ENCODE assay signal across 14 cellular contexts in the genomic region with DNA sequence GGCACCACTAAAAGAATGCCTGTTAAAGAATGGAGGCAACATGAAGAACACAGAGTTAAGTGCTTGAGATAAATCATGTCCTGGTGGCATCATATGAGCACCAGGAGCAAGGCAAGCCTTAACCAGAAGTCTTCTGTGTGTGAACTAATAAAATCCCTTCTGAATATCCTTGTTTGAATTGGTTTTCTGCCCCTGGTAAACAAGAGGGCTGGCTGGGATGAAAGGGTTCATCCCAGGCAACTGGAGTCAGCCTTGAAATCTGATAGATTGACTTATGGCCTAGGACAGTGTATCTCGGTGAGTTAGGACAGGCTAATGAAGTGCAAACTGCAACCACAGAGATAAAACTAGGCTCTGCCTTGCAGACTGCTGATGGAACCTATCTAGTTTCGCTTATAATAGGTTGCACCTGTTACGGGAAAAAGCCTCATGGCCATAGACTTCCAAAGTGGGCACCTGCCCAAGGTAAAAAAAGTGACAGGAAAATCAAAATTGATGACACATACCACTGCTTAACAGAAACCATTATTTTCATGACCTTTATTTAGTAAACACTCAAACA.
A peak's percentile ranks its signal among the peaks of the same experiment; 100 is the strongest.
DNase-seq lines count a peak whose midpoint lies in the region; ATAC-seq and TF ChIP-seq lines count a peak whose summit lies in the region.
"Had no signal": no experiment of that assay in that cellular context is flagged by ENCODE, and none has a peak within 500 bp of the region (broad histone marks: within the 10 kb centered on the region; RNA-seq: fewer than 3 reads in every experiment).

No MANE protein-coding gene starts in this region.

- no peak overlapping the region for H2AFZ ChIP-seq in MM.1S (ENCODE audit: low read length)

- H3K4me2 ChIP-seq in MM.1S (ENCODE audit: low read depth, low read length): peak overlapping the region; percentile 45
- H3K4me2 ChIP-seq: GM23338 had no signal

- no peaks in the 10 kb centered on the region for H3K27me3 Mint-ChIP-seq in HFFc6 (ENCODE audit: insufficient read depth)

- H3K4me1 ChIP-seq in MM.1S (ENCODE audit: low read length): peaks cover 20% of the 10 kb centered on the region

- no peaks in the 10 kb centered on the region for H3K27me3 ChIP-seq in MM.1S (replicated peaks; ENCODE audit: insufficient read depth, low read length)

- H3K4me1 Mint-ChIP-seq in HFFc6 (ENCODE audit: low read depth): no peaks in the 10 kb centered on the region
- H3K4me1 Mint-ChIP-seq: GM23338 had no signal

- 0 out of 2 replicates have a peak, but pooled peaks cover 5% of the 10 kb centered on the region for H3K36me3 Mint-ChIP-seq in HFFc6 (ENCODE audit: low read depth)
- H3K36me3 Mint-ChIP-seq: CD8-positive, alpha-beta T cell had no signal

- no peak overlapping the region for H3K9ac ChIP-seq in MM.1S (ENCODE audit: low read length)

- H3K9me3 ChIP-seq in MM.1S (replicated peaks; ENCODE audit: insufficient read depth, low read length): no peaks in the 10 kb centered on the region

- no peak overlapping the region for H3K4me3 Mint-ChIP-seq in HFFc6
- H3K4me3 Mint-ChIP-seq: CD8-positive, alpha-beta T cell; GM23338 had no signal

- no peaks in the 10 kb centered on the region for H4K20me1 ChIP-seq in MM.1S (ENCODE audit: insufficient read depth, low read length)

- no peak for ATAC-seq in HG03196 (IDR thresholded peaks at IDR 0.05; ENCODE audit: unreplicated experiment)
- no peak for ATAC-seq in GM18870 (IDR thresholded peaks at IDR 0.05; ENCODE audit: unreplicated experiment)
- ATAC-seq: CD8-positive, alpha-beta T cell; GM23338; SK-N-SH treated with all-trans-retinoic acid at 6 μM for 48 hours had no signal

- TF ChIP-seq CTCF in MM.1S (IDR thresholded peaks at IDR 0.05; ENCODE audit: low read length): no peak
- TF ChIP-seq CTCF in HFFc6 (IDR thresholded peaks at IDR 0.05): no peak

- peak overlapping the region; percentile 74 for H3K27ac ChIP-seq in MM.1S (ENCODE audit: low read length)

- no peak overlapping the region for H3K27ac Mint-ChIP-seq in HFFc6
- H3K27ac Mint-ChIP-seq: CD8-positive, alpha-beta T cell; GM23338 had no signal

- H3K4me3 ChIP-seq in MM.1S (ENCODE audit: low read length): no peak overlapping the region
- H3K4me3 ChIP-seq: GM23338 had no signal

- H3F3A ChIP-seq in MM.1S (ENCODE audit: insufficient read depth, low read length): peaks cover 17% of the 10 kb centered on the region

- no peaks in the 10 kb centered on the region for H3K36me3 ChIP-seq in MM.1S (replicated peaks; ENCODE audit: insufficient read depth, low read length)

- peaks cover 32% of the 10 kb centered on the region for H3K9me3 Mint-ChIP-seq in HFFc6

- no peaks in the 10 kb centered on the region for H3K9me2 ChIP-seq in MM.1S (replicated peaks; ENCODE audit: insufficient read depth, low read length)

- DNase-seq in MM.1S (peak; percentile 80), NCI-H2081 treated with DMSO at 0.1 percent for 48 hours (lab: John Stamatoyannopoulos, UW) (peak; percentile 34), NCI-H69 (lab: John Stamatoyannopoulos, UW) (peak; percentile 67), myocyte (ENCODE audit: low read depth) (peak; percentile 10), HFFc6 (no peak)
- DNase-seq: CD8-positive, alpha-beta T cell; GF-D8; KBM-7; NCI-H1436 treated with DMSO at 0.1 percent for 48 hours; PC-3 had no signal

- H3K79me2 ChIP-seq in MM.1S (ENCODE audit: low read length): no peaks in the 10 kb centered on the region
